In genomic region chr11:61690706-61691377, GRCh38 we compare ENCODE assay signal across 21 cellular contexts. TPM values are rescaled to one million over a fixed set of nuclear protein-coding genes. Genes with fewer than 3 reads are reported as not detected.
DNase-seq lines count a peak whose midpoint lies in the region; ATAC-seq and TF ChIP-seq lines count a peak whose summit lies in the region.
"Had no signal": no experiment of that assay in that cellular context is flagged by ENCODE, and none has a peak within 500 bp of the region (broad histone marks: within the 10 kb centered on the region; RNA-seq: fewer than 3 reads in every experiment).

No MANE protein-coding gene starts in this region.

- H3K4me3 ChIP-seq in GM23338 (no peak overlapping the region), neural progenitor cell (no peak overlapping the region)
- H3K4me3 ChIP-seq: pancreas, uterus had no signal

- H3F3A ChIP-seq in GM23338 (replicated peaks; ENCODE audit: low read depth) (peaks cover 7% of the 10 kb centered on the region; the same call in 1 of the 2 replicates), neural progenitor cell (ENCODE audit: low read depth) (peaks cover 16% of the 10 kb centered on the region)

- H3K4me1 ChIP-seq in GM23338 (ENCODE audit: insufficient read depth) (peaks cover 32% of the 10 kb centered on the region), neural progenitor cell (peaks cover 24% of the 10 kb centered on the region)

- no peaks in the 10 kb centered on the region for H3K79me2 ChIP-seq in GM23338 (replicated peaks; ENCODE audit: insufficient read depth)
- H3K79me2 ChIP-seq in neural progenitor cell (ENCODE audit: low read depth): no peaks in the 10 kb centered on the region

- H3K36me3 Mint-ChIP-seq in GM23338 (ENCODE audit: low read depth) (no peaks in the 10 kb centered on the region), neural progenitor cell (no peaks in the 10 kb centered on the region)

- H3K4me1 Mint-ChIP-seq in GM23338 (peaks cover 43% of the 10 kb centered on the region), neural progenitor cell (peaks cover 54% of the 10 kb centered on the region)

- H3K4me2 ChIP-seq in GM23338 (0 out of 2 replicates have a peak overlapping the region, but pooled peaks have one; percentile 26), neural progenitor cell (peak overlapping the region; percentile 49)

- no peaks in the 10 kb centered on the region for H3K36me3 ChIP-seq in GM23338 (ENCODE audit: insufficient read depth)
- H3K36me3 ChIP-seq in neural progenitor cell: no peaks in the 10 kb centered on the region
- H3K36me3 ChIP-seq: pancreas, uterus, WERI-Rb-1 had no signal

- no peak overlapping the region for H3K4me3 Mint-ChIP-seq in GM23338
- peak overlapping the region; percentile 30 for H3K4me3 Mint-ChIP-seq in neural progenitor cell
- H3K4me3 Mint-ChIP-seq: activated naive CD4-positive, alpha-beta T cell treated with anti-CD3 and anti-CD28 coated beads for 36 hours; effector memory CD8-positive, alpha-beta T cell; T-helper 17 cell had no signal

- H3K27ac ChIP-seq in GM23338 (ENCODE audit: low read depth) (no peak overlapping the region), neural progenitor cell (no peak overlapping the region)
- H3K27ac ChIP-seq: uterus, WERI-Rb-1 had no signal

- TF ChIP-seq CTCF in GM23338 (conservative IDR thresholded peaks at IDR 0.05; ENCODE audit: low read depth in 2 of 2): no peak
- no peak for TF ChIP-seq CTCF in neural progenitor cell (IDR thresholded peaks at IDR 0.05)

- H3K27me3 ChIP-seq in GM23338 (ENCODE audit: insufficient read depth) (no peaks in the 10 kb centered on the region), neural progenitor cell (no peaks in the 10 kb centered on the region)
- H3K27me3 ChIP-seq: pancreas, uterus had no signal

- DNase-seq in GM23338 (ENCODE audit: low spot score) (no peak), NCI-H1436 treated with DMSO at 0.1 percent for 48 hours (lab: John Stamatoyannopoulos, UW) (peak; percentile 92), NCI-H774 (lab: John Stamatoyannopoulos, UW) (peak; percentile 67), neural progenitor cell (ENCODE audit: low spot score) (no peak), DMS53 treated with DMSO at 0.1 percent for 48 hours (lab: John Stamatoyannopoulos, UW; ENCODE audit: unreplicated experiment) (no peak), T-helper 1 cell (no peak)
- DNase-seq: activated CD4-positive, alpha-beta T cell treated with anti-CD3 and anti-CD28 coated beads, Interleukin-2, amount 50 U/mL, for 48 hours; activated naive CD4-positive, alpha-beta T cell treated with anti-CD3 and anti-CD28 coated beads for 36 hours; activated T-cell treated with anti-CD3 and anti-CD28 coated beads for 4 hours; AML-193; aorta; effector memory CD8-positive, alpha-beta T cell; GOT3; NCI-H2227 treated with DMSO at 0.1 percent for 48 hours; SIG-M5; stimulated activated CD4-positive, alpha-beta T cell treated with anti-CD3 and anti-CD28 coated beads, Interleukin-2, amount 100 ng/mL, for 48 hours; T-helper 17 cell; uterus; WERI-Rb-1 had no signal

- H3K9me2 ChIP-seq in GM23338 (ENCODE audit: insufficient read depth): no peaks in the 10 kb centered on the region

- H4K20me1 ChIP-seq in GM23338 (replicated peaks; ENCODE audit: insufficient read depth) (no peaks in the 10 kb centered on the region), neural progenitor cell (ENCODE audit: low read depth) (peaks cover 15% of the 10 kb centered on the region)

- H3K9me3 ChIP-seq in neural progenitor cell (ENCODE audit: low read depth): no peaks in the 10 kb centered on the region
- H3K9me3 ChIP-seq: pancreas, uterus had no signal

- H3K27ac Mint-ChIP-seq in GM23338 (peak overlapping the region; percentile 70; the same call in 1 of the 2 replicates), neural progenitor cell (no peak overlapping the region)
- H3K27ac Mint-ChIP-seq: activated naive CD4-positive, alpha-beta T cell treated with anti-CD3 and anti-CD28 coated beads for 36 hours; effector memory CD8-positive, alpha-beta T cell; T-helper 17 cell had no signal

- no peak overlapping the region for H3K9ac ChIP-seq in neural progenitor cell

- peaks cover 11% of the 10 kb centered on the region for H3K27me3 Mint-ChIP-seq in GM23338 (ENCODE audit: insufficient read depth, low read depth, poor library complexity)
- peaks cover 8% of the 10 kb centered on the region for H3K27me3 Mint-ChIP-seq in neural progenitor cell (ENCODE audit: insufficient read depth, low read depth)

- no peak overlapping the region for H2AFZ ChIP-seq in GM23338
- no peak overlapping the region for H2AFZ ChIP-seq in neural progenitor cell (replicated peaks)

- H3K9me3 Mint-ChIP-seq in GM23338 (no peaks in the 10 kb centered on the region), neural progenitor cell (no peaks in the 10 kb centered on the region)
- H3K9me3 Mint-ChIP-seq: activated naive CD4-positive, alpha-beta T cell treated with anti-CD3 and anti-CD28 coated beads for 36 hours; effector memory CD8-positive, alpha-beta T cell had no signal

- ATAC-seq in GM23338: no peak
- no peak for ATAC-seq in GM21723 (IDR thresholded peaks at IDR 0.05; ENCODE audit: unreplicated experiment)
- ATAC-seq: effector memory CD8-positive, alpha-beta T cell; pancreas; T-helper 17 cell had no signal

TF ChIP-seq in GM23338, 12 proteins besides CTCF, POLR2A, EP300 and RAD21 (continues in another document):
- no peak for TF ChIP-seq POLR2AphosphoS5 (IDR thresholded peaks at IDR 0.05; ENCODE audit: low read depth)
- TF ChIP-seq ZNF114 (CRISPR knock-in tag; IDR thresholded peaks at IDR 0.05): no peak
- TF ChIP-seq REST (IDR thresholded peaks at IDR 0.05; ENCODE audit: unreplicated experiment): no peak
- no peak for TF ChIP-seq EZH2 (IDR thresholded peaks at IDR 0.05; ENCODE audit: low read depth, unreplicated experiment)
- no peak for TF ChIP-seq JUNB (IDR thresholded peaks at IDR 0.05; ENCODE audit: unreplicated experiment)
- TF ChIP-seq ZNF331 (CRISPR knock-in tag; IDR thresholded peaks at IDR 0.05; ENCODE audit: low read depth): no peak
- no peak for TF ChIP-seq STAT1 (IDR thresholded peaks at IDR 0.05; ENCODE audit: unreplicated experiment)
- TF ChIP-seq NANOG (IDR thresholded peaks at IDR 0.05; ENCODE audit: borderline replicate concordance): no peak

RNA-seq across cellular contexts. Expression of gene DAGLA, which starts 10.7 kb away (rescaled TPM):
- total RNA-seq in GM23338 (2014; rRNA removed; shearing (Covaris generic)): 1.3 and 2.5 TPM in 2 replicates
- polyA plus RNA-seq in GM23338 (2016; fragmentation: Nextera tagmentation; extraction: Ambion mirVana): 0.52 and 0.55 TPM in 2 replicates
- 1.1 and 4.6 TPM in 2 replicates for total RNA-seq in neural progenitor cell (ENCODE audit: low replicate concordance)

Comparison
In these comparisons a context has a peak if more than half of its experiments do, and no peak if none do; other contexts are left out.
1. DNase-seq: peak in NCI-H1436 treated with DMSO at 0.1 percent for 48 hours (single experiment) and NCI-H774 (single experiment); none in GM23338 (single experiment), neural progenitor cell (single experiment), DMS53 treated with DMSO at 0.1 percent for 48 hours (single experiment) and T-helper 1 cell (0 of 5).